9 cellular contexts compared by ENCODE assay signal in genomic region chr15:70507772-70508351, GRCh38.
A peak's percentile ranks its signal among the peaks of the same experiment; 100 is the strongest.
DNase-seq lines count a peak whose midpoint lies in the region; TF ChIP-seq lines count a peak whose summit lies in the region.
"Had no signal": no experiment of that assay in that cellular context is flagged by ENCODE, and none has a peak within 500 bp of the region (broad histone marks: within the 10 kb centered on the region; RNA-seq: fewer than 3 reads in every experiment).

No MANE protein-coding gene starts in this region.

- H3K79me2 ChIP-seq in osteoblast (ENCODE audit: insufficient read depth, low read length), result no peaks in the 10 kb centered on the region

- TF ChIP-seq CTCF in osteoblast (IDR thresholded peaks at IDR 0.05; ENCODE audit: extremely low read depth, low read depth, low read length), result no peak

- H3K27me3 ChIP-seq in osteoblast (ENCODE audit: insufficient read depth, low read length), result no peaks in the 10 kb centered on the region
- H3K27me3 ChIP-seq: vagina had no signal

- no peak overlapping the region for H2AFZ ChIP-seq in osteoblast (ENCODE audit: low read length)

- DNase-seq in DMS 273 (lab: John Stamatoyannopoulos, UW; ENCODE audit: unreplicated experiment) (peak; percentile 55), DMS 273 treated with DMSO at 0.1 percent for 48 hours (lab: John Stamatoyannopoulos, UW) (no peak), NCI-H2196 treated with DMSO at 0.1 percent for 48 hours (lab: John Stamatoyannopoulos, UW; ENCODE audit: unreplicated experiment) (peak; percentile 87), osteoblast (ENCODE audit: insufficient read length, low spot score, missing footprints) (peak; percentile 79), dedifferentiated amniotic fluid mesenchymal stem cell (ENCODE audit: extremely low spot score) (no peak), D341Med (ENCODE audit: low spot score) (no peak), ecto neural progenitor cell (ENCODE audit: low spot score) (no peak)
- DNase-seq in activated naive CD4-positive, alpha-beta T cell treated with anti-CD3 and anti-CD28 coated beads, Interleukin-2, amount 50 U/mL, for 16 hours, result peak; percentile 42

- peak overlapping the region; percentile 83 for H3K27ac ChIP-seq in osteoblast (ENCODE audit: low read depth, low read length)
- H3K27ac ChIP-seq: vagina had no signal

- H3K4me3 ChIP-seq in osteoblast (ENCODE audit: insufficient read depth, low read length), result no peak overlapping the region
- H3K4me3 ChIP-seq: vagina had no signal

- H3K36me3 ChIP-seq in osteoblast (ENCODE audit: insufficient read depth, low read length), result no peaks in the 10 kb centered on the region
- H3K36me3 ChIP-seq: vagina had no signal

- H3K4me1 ChIP-seq in osteoblast (ENCODE audit: insufficient read depth, low read length), result peaks cover 64% of the 10 kb centered on the region

- H3K9me3 ChIP-seq in osteoblast (ENCODE audit: low read depth, low read length), result peaks cover 3% of the 10 kb centered on the region
- H3K9me3 ChIP-seq: vagina had no signal

- no peaks in the 10 kb centered on the region for H4K20me1 ChIP-seq in osteoblast (ENCODE audit: insufficient read depth, low read length)

- peak overlapping the region; percentile 7 for H3K4me2 ChIP-seq in osteoblast (ENCODE audit: insufficient read depth, low read length)

Comparison
In these comparisons a context has a peak if more than half of its experiments do, and no peak if none do; other contexts are left out.
1. DNase-seq: peak in DMS 273 (single experiment), NCI-H2196 treated with DMSO at 0.1 percent for 48 hours (single experiment), activated naive CD4-positive, alpha-beta T cell treated with anti-CD3 and anti-CD28 coated beads, Interleukin-2, amount 50 U/mL, for 16 hours (single experiment) and osteoblast (single experiment); none in DMS 273 treated with DMSO at 0.1 percent for 48 hours (single experiment), dedifferentiated amniotic fluid mesenchymal stem cell (single experiment), D341Med (single experiment) and ecto neural progenitor cell (single experiment).